10 cellular contexts compared by ENCODE assay signal in genomic region chr6:15501806-15502450, GRCh38.
A peak's percentile ranks its signal among the peaks of the same experiment; 100 is the strongest.
DNase-seq lines count a peak whose midpoint lies in the region; ATAC-seq, FAIRE-seq and TF ChIP-seq lines count a peak whose summit lies in the region.
"Had no signal": no experiment of that assay in that cellular context is flagged by ENCODE, and none has a peak within 500 bp of the region (broad histone marks: within the 10 kb centered on the region; RNA-seq: fewer than 3 reads in every experiment).

No MANE protein-coding gene starts in this region.

- H3K79me1 ChIP-seq in H1 (ENCODE audit: low read depth, low read length), result peaks cover 27% of the 10 kb centered on the region

- TF ChIP-seq EP300 in H1 (IDR thresholded peaks at IDR 0.05; ENCODE audit: borderline replicate concordance in 1 of 2, low read depth in 2 of 2, low read length in 2 of 2), result no peak

- no peaks in the 10 kb centered on the region; a peak in 2 of 7 replicates for H3K27me3 ChIP-seq in H1 (replicated peaks in 1 of 4; ENCODE audit: control insufficient read depth in 3 of 4, extremely low read depth in 1 of 4, insufficient read depth in 3 of 4, low read length in 3 of 4)
- H3K27me3 ChIP-seq in MM.1S (replicated peaks; ENCODE audit: insufficient read depth, low read length), result no peaks in the 10 kb centered on the region

- no peaks in the 10 kb centered on the region for H3K27me3 Mint-ChIP-seq in mesothelial cell of epicardium (ENCODE audit: low read depth)
- H3K27me3 Mint-ChIP-seq: dendritic cell treated with granulocyte-macrophage colony-stimulating factor and Interleukin-4, amounts not matched to agents 40 ng/mL and 50 ng/mL, for 4 days had no signal

- H2BK12ac ChIP-seq in H1 (ENCODE audit: low read depth, low read length), result no peak overlapping the region

- H3K9ac ChIP-seq in H1 (replicated peaks in 1 of 4; ENCODE audit: extremely low read depth in 1 of 4, low read depth in 3 of 4, low read length in 3 of 4) (no peak overlapping the region), MM.1S (ENCODE audit: low read length) (no peak overlapping the region)

- H3K9me3 Mint-ChIP-seq in mesothelial cell of epicardium, result no peaks in the 10 kb centered on the region
- H3K9me3 Mint-ChIP-seq: dendritic cell treated with granulocyte-macrophage colony-stimulating factor and Interleukin-4, amounts not matched to agents 40 ng/mL and 50 ng/mL, for 4 days had no signal

- H3F3A ChIP-seq in MM.1S (ENCODE audit: insufficient read depth, low read length), result no peaks in the 10 kb centered on the region

- peaks cover 49 to 96% (median 76%) of the 10 kb centered on the region in 4 experiments for H3K36me3 ChIP-seq in H1 (ENCODE audit: control insufficient read depth in 2 of 4, insufficient read depth in 4 of 4, low read length in 3 of 4)
- H3K36me3 ChIP-seq in MM.1S (replicated peaks; ENCODE audit: insufficient read depth, low read length), result no peaks in the 10 kb centered on the region

- H4K5ac ChIP-seq in H1 (ENCODE audit: insufficient read length, low read depth, low read length), result no peak overlapping the region

- H3K4me3 ChIP-seq in H1 (ENCODE audit: extremely low read depth in 1 of 4, insufficient read depth in 2 of 4, low read depth in 3 of 4, low read length in 4 of 4), result no peak overlapping the region
- H3K4me3 ChIP-seq in MM.1S (ENCODE audit: low read length), result no peak overlapping the region

- FAIRE-seq in HTR-8/SVneo (lab: Jason Lieb, UNC) (no peak), H1 (lab: Jason Lieb, UNC) (no peak)

- POLR2A ChIA-PET in H1 (lab: Charles Lee; ENCODE audit: partially characterized antibody), result interaction anchor here (0.7 to 1.5 kb wide), 2 partner anchors 11 to 21 kb away, joined by 3 to 4 read pairs; no protein-coding TSS in a partner anchor

- no peak; a peak in 1 of 3 replicates for TF ChIP-seq POLR2A in H1 (IDR thresholded peaks at IDR 0.05; ENCODE audit: control extremely low read depth in 1 of 2, low read depth in 2 of 2, low read length in 2 of 2)

- H3K4me2 ChIP-seq in H1 (ENCODE audit: insufficient read depth in 1 of 2, low read depth in 2 of 2, low read length in 2 of 2) (no peak overlapping the region), MM.1S (ENCODE audit: low read depth, low read length) (no peak overlapping the region)

- no peak overlapping the region for H3K56ac ChIP-seq in H1 (replicated peaks; ENCODE audit: insufficient read length, low read depth, low read length)

- H3K27ac Mint-ChIP-seq in mesothelial cell of epicardium, result peak overlapping the region; percentile 71

- no peak overlapping the region for H2BK120ac ChIP-seq in H1 (replicated peaks; ENCODE audit: low read depth, low read length)

- H4K8ac ChIP-seq in H1 (ENCODE audit: extremely low read depth, insufficient read depth, low read length), result peak overlapping the region; percentile 6; the same call in 1 of the 2 replicates

- no peak for TF ChIP-seq RAD21 in H1 (IDR thresholded peaks at IDR 0.05 in 1 of 2, conservative IDR thresholded peaks at IDR 0.05 in 1 of 2; ENCODE audit: low read depth in 2 of 2, low read length in 2 of 2)

- 87% methylated on average over 21 of the region's 21 CpGs; no CpG with 5 or more reads in 1 of the 2 experiments for WGBS in H1 (ENCODE audit: extremely low coverage in 1 of 2, insufficient coverage in 1 of 2, insufficient read length in 1 of 2, insufficient replicate concordance in 2 of 2, low coverage in 1 of 2, low lambda C conversion rate in 2 of 2, missing lambda C conversion rate in 1 of 2), 2 experiments

- CTCF ChIA-PET in H1 (lab: Charles Lee; ENCODE audit: partially characterized antibody), result interaction anchor here (0.5 to 1.9 kb wide), 3 partner anchors 11 to 76 kb away, joined by 3 to 7 read pairs (median 4); no protein-coding TSS in a partner anchor

- H4K91ac ChIP-seq in H1 (replicated peaks; ENCODE audit: insufficient read length, low read length), result no peak overlapping the region

- no peak overlapping the region for H3K14ac ChIP-seq in H1 (ENCODE audit: insufficient read length)

- H3K4me3 Mint-ChIP-seq in mesothelial cell of epicardium, result no peak overlapping the region
- H3K4me3 Mint-ChIP-seq: dendritic cell treated with granulocyte-macrophage colony-stimulating factor and Interleukin-4, amounts not matched to agents 40 ng/mL and 50 ng/mL, for 4 days had no signal

- no peak overlapping the region for H3K18ac ChIP-seq in H1 (ENCODE audit: extremely low read depth, low read length)

- H3K79me2 ChIP-seq in H1 (ENCODE audit: control insufficient read depth in 1 of 2, insufficient read depth in 2 of 2, low read length in 2 of 2), result peaks cover 0 to 98% of the 10 kb centered on the region in 2 experiments; a peak in 3 of 4 replicates
- no peaks in the 10 kb centered on the region for H3K79me2 ChIP-seq in MM.1S (ENCODE audit: low read length)

- H3K4me1 ChIP-seq in H1 (replicated peaks in 1 of 4; ENCODE audit: control insufficient read depth in 3 of 4, insufficient read depth in 4 of 4, low read length in 3 of 4), result peaks cover 0 to 4% (median 2%) of the 10 kb centered on the region in 4 experiments; a peak in 3 of 7 replicates
- no peaks in the 10 kb centered on the region for H3K4me1 ChIP-seq in MM.1S (ENCODE audit: low read length)

- ATAC-seq in HG02870 (IDR thresholded peaks at IDR 0.05; ENCODE audit: unreplicated experiment), result no peak

- H3K9me3 ChIP-seq in H1 (ENCODE audit: insufficient read depth in 2 of 2, low read depth in 1 of 2, low read length in 1 of 2) (no peaks in the 10 kb centered on the region; a peak in 1 of 4 replicates), MM.1S (replicated peaks; ENCODE audit: insufficient read depth, low read length) (no peaks in the 10 kb centered on the region)

- peaks cover 50 to 51% of the 10 kb centered on the region in 2 experiments for H4K20me1 ChIP-seq in H1 (replicated peaks in 1 of 2; ENCODE audit: control insufficient read depth in 1 of 2, insufficient read depth in 2 of 2, low read length in 2 of 2)
- H4K20me1 ChIP-seq in MM.1S (ENCODE audit: insufficient read depth, low read length), result no peaks in the 10 kb centered on the region

- H3K4me1 Mint-ChIP-seq in mesothelial cell of epicardium, result peaks cover 46% of the 10 kb centered on the region

- TF ChIP-seq CTCF in H1 (IDR thresholded peaks at IDR 0.05; ENCODE audit: control extremely low read depth in 1 of 3, insufficient read depth in 1 of 3, low read depth in 1 of 3, low read length in 3 of 3) (no peak), mesothelial cell of epicardium (IDR thresholded peaks at IDR 0.05; ENCODE audit: unreplicated experiment) (no peak), MM.1S (IDR thresholded peaks at IDR 0.05; ENCODE audit: low read length) (no peak)

- H3K23me2 ChIP-seq in H1 (ENCODE audit: low read depth, low read length), result no peaks in the 10 kb centered on the region

- H2BK15ac ChIP-seq in H1 (ENCODE audit: low read length), result no peak overlapping the region

- H2AK5ac ChIP-seq in H1 (ENCODE audit: low read depth, low read length), result no peak overlapping the region

- no peak overlapping the region for H2AFZ ChIP-seq in H1 (ENCODE audit: low read length)
- H2AFZ ChIP-seq in MM.1S (ENCODE audit: low read length), result no peak overlapping the region

- peaks cover 29% of the 10 kb centered on the region for H3K36me3 Mint-ChIP-seq in mesothelial cell of epicardium

- DNase-seq in A172 (ENCODE audit: low spot score) (peak; percentile 38), HTR-8/SVneo (ENCODE audit: insufficient read length, low spot score) (peak; percentile 23), H1 (ENCODE audit: low read depth in 1 of 2, low spot score in 2 of 2) (no peak), mesothelial cell of epicardium (ENCODE audit: low spot score in 2 of 2, unreplicated experiment in 2 of 2) (peak in 1 of 2 experiments; percentile 60), GOT3 (lab: John Stamatoyannopoulos, UW) (no peak), MM.1S (no peak)
- DNase-seq in stimulated activated CD4-positive, alpha-beta T cell treated with anti-CD3 and anti-CD28 coated beads, Interleukin-4, amount 100 ng/mL, for 24 hours, result no peak

- H3K9me2 ChIP-seq in MM.1S (replicated peaks; ENCODE audit: insufficient read depth, low read length), result no peaks in the 10 kb centered on the region

- H3K4ac ChIP-seq in H1 (replicated peaks; ENCODE audit: insufficient read length, low read depth, low read length), result no peak overlapping the region

- H3K23ac ChIP-seq in H1 (ENCODE audit: insufficient read length), result no peak overlapping the region

- H2BK20ac ChIP-seq in H1 (ENCODE audit: low read length), result no peak overlapping the region

- no peak overlapping the region for H3K27ac ChIP-seq in H1 (ENCODE audit: low read depth, low read length)
- no peak overlapping the region for H3K27ac ChIP-seq in MM.1S (ENCODE audit: low read length)
- H3K27ac ChIP-seq: VCaP had no signal

- no peak overlapping the region for H2BK5ac ChIP-seq in H1 (ENCODE audit: low read depth, low read length)

TF ChIP-seq in H1, 55 proteins besides CTCF, POLR2A, EP300 and RAD21:
- TF ChIP-seq SIN3A (conservative IDR thresholded peaks at IDR 0.05 in 1 of 2, IDR thresholded peaks at IDR 0.05 in 1 of 2; ENCODE audit: low read depth in 1 of 2, low read length in 2 of 2), result no peak
- TF ChIP-seq SUZ12 (IDR thresholded peaks at IDR 0.05; ENCODE audit: low read length), result no peak
- TF ChIP-seq EZH2 (IDR thresholded peaks at IDR 0.05; ENCODE audit: low read depth, low read length, severe bottlenecking), result no peak
- peak; percentile 61; the same call in 1 of the 2 replicates for TF ChIP-seq POLR2AphosphoS5 (IDR thresholded peaks at IDR 0.05; ENCODE audit: low read depth, low read length)
- TF ChIP-seq NRF1 (IDR thresholded peaks at IDR 0.05; ENCODE audit: low read depth, low read length), result no peak

Comparison
In these comparisons a context has a peak if more than half of its experiments do, and no peak if none do; other contexts are left out.
1. DNase-seq: peak in A172 (single experiment) and HTR-8/SVneo (single experiment); none in H1 (0 of 2), stimulated activated CD4-positive, alpha-beta T cell treated with anti-CD3 and anti-CD28 coated beads, Interleukin-4, amount 100 ng/mL, for 24 hours (single experiment), GOT3 (single experiment) and MM.1S (single experiment).